ENCODE assay signal across 9 cellular contexts in genomic region chr3:157542711-157543485, GRCh38. TPM values are rescaled to one million over a fixed set of nuclear protein-coding genes. Genes with fewer than 3 reads are reported as not detected.
DNase-seq lines count a peak whose midpoint lies in the region; ATAC-seq and TF ChIP-seq lines count a peak whose summit lies in the region.
"Had no signal": no experiment of that assay in that cellular context is flagged by ENCODE, and none has a peak within 500 bp of the region (broad histone marks: within the 10 kb centered on the region; RNA-seq: fewer than 3 reads in every experiment).

No MANE protein-coding gene starts in this region.

- no peak overlapping the region for H3K9ac ChIP-seq in colonic mucosa (ENCODE audit: low read depth in 2 of 2, low read length in 2 of 2)
- H3K9ac ChIP-seq: BLaER1 had no signal

- peak in 1 of 4 donors; percentile 42 for TF ChIP-seq POLR2A in upper lobe of left lung (IDR thresholded peaks at IDR 0.05)

- intact Hi-C loops in colonic mucosa (cut with DNase I): no loop called here

- peak; percentile 60 for ATAC-seq in left lobe of liver
- peak; percentile 88 to 90 for ATAC-seq in upper lobe of left lung (ENCODE audit: low FRiP score in 2 of 2)

- TF ChIP-seq CTCF in colonic mucosa (IDR thresholded peaks at IDR 0.05): no peak
- TF ChIP-seq CTCF in upper lobe of left lung (IDR thresholded peaks at IDR 0.05): peak in 1 of 6 experiments; percentile 11
- TF ChIP-seq CTCF in GM20000 (IDR thresholded peaks at IDR 0.05; ENCODE audit: extremely low read depth, missing control alignments): no peak

- H3K27ac ChIP-seq in colonic mucosa: no peak overlapping the region
- peak overlapping the region in 3 of 4 donors; percentile 26 to 40 (median 28) for H3K27ac ChIP-seq in upper lobe of left lung
- H3K27ac ChIP-seq: BLaER1 had no signal

- H3K27me3 ChIP-seq in colonic mucosa (no peaks in the 10 kb centered on the region), upper lobe of left lung (no peaks in the 10 kb centered on the region)
- H3K27me3 ChIP-seq: BLaER1 had no signal

- H3K36me3 ChIP-seq in colonic mucosa: no peaks in the 10 kb centered on the region
- no peaks in the 10 kb centered on the region for H3K36me3 ChIP-seq in upper lobe of left lung
- H3K36me3 ChIP-seq: BLaER1 had no signal

- DNase-seq in NCI-H2081 (lab: John Stamatoyannopoulos, UW) (peak; percentile 25 to 50), NCI-H2081 treated with DMSO at 0.1 percent for 48 hours (lab: John Stamatoyannopoulos, UW) (no peak), colonic mucosa (peak; percentile 84), left lobe of liver (ENCODE audit: low spot score) (no peak), upper lobe of left lung (peak; percentile 85 to 91), GM20000 (ENCODE audit: low spot score) (no peak), SKM-1 (lab: John Stamatoyannopoulos, UW; ENCODE audit: unreplicated experiment) (no peak)
- no peak for DNase-seq in activated CD8-positive, alpha-beta memory T cell treated with anti-CD3 and anti-CD28 coated beads, Interleukin-2, amount 50 U/mL, for 4 hours

- no peaks in the 10 kb centered on the region for H3K4me1 ChIP-seq in colonic mucosa
- H3K4me1 ChIP-seq in upper lobe of left lung: peaks cover 0 to 14% (median 2%) of the 10 kb centered on the region in 4 donors
- H3K4me1 ChIP-seq: BLaER1 had no signal

- 11 to 18% methylated on average over 23 to 48 of the region's 48 CpGs for WGBS in upper lobe of left lung, 2 donors

- H3K9me3 ChIP-seq in colonic mucosa (no peaks in the 10 kb centered on the region), upper lobe of left lung (peaks cover 0 to 11% (median 2%) of the 10 kb centered on the region in 4 donors)

- H3K4me3 ChIP-seq in colonic mucosa (peak overlapping the region; percentile 28), upper lobe of left lung (peak overlapping the region in 3 of 4 donors; percentile 32 to 46 (median 44))
- H3K4me3 ChIP-seq: BLaER1 had no signal

- no peak for TF ChIP-seq EP300 in upper lobe of left lung (IDR thresholded peaks at IDR 0.05)

RNA-seq across cellular contexts. Expression of gene VEPH1, which starts 39.7 kb away (rescaled TPM):
- total RNA-seq in colonic mucosa (1 to 10 TPM; 1.3 to 2.7 TPM), left lobe of liver (0.58 TPM), upper lobe of left lung (100 to 1,000 TPM in 4 of 6 donors, 10 to 100 TPM in 2; 78.6 to 229 (median 178) TPM)

Comparison
In these comparisons a context has a peak if more than half of its experiments do, and no peak if none do; other contexts are left out.
1. DNase-seq: peak in NCI-H2081 (2 of 2), colonic mucosa (single experiment) and upper lobe of left lung (2 of 2); none in NCI-H2081 treated with DMSO at 0.1 percent for 48 hours (single experiment), left lobe of liver (single experiment), GM20000 (single experiment), SKM-1 (single experiment) and activated CD8-positive, alpha-beta memory T cell treated with anti-CD3 and anti-CD28 coated beads, Interleukin-2, amount 50 U/mL, for 4 hours (single experiment).
2. RNA of gene VEPH1, which starts 39.7 kb away (total RNA-seq): 78.6 to 229 TPM in upper lobe of left lung; 1.3 to 2.7 TPM in colonic mucosa and 0.58 TPM in left lobe of liver (single experiment); every median in the first group is over 10 times any median in the second.